In the genomic region with DNA sequence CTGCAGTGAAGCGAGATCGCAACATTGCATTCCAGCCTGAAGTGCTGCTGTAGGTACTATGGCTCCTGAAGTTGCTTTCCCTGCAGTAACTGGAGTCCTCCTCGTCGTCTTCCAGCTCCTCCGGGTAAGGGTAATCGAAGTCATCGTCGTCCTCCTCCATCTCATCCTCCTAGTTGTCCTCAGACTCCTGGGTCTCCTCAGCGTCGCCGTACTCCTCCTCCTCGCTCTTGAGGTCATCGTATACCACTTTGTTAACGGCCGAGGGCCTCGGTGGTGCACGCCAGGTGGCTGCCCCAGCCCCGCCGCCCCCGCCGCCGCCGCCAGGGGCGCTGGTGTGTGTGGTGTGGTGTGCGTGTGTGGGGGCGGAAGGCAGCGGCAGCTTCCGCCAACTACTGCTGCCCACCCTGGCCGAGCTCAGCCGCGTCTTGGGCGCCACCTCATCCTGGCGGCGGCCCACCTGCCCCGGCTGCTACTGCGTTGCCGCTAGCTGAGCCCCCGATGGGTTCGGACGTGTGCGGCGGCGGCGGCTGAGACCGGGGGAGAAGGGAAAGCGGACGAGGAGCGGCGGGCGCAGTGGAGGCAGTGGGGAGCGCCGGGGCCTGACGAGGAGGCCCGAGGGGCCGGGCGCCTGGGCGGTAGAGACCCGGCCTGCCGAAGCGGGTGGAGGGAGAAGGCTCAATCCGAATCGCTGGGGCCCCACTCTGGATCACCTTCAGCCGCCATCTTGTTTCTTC, we compare ENCODE assay signal across 1 cellular context.
TF ChIP-seq lines count a peak whose summit lies in the region.

No MANE protein-coding gene starts in this region.

TF ChIP-seq in GM12878, 131 proteins besides CTCF, POLR2A, EP300 and RAD21 (continued from another document and continues in another):
- TF ChIP-seq, protein P1, sequence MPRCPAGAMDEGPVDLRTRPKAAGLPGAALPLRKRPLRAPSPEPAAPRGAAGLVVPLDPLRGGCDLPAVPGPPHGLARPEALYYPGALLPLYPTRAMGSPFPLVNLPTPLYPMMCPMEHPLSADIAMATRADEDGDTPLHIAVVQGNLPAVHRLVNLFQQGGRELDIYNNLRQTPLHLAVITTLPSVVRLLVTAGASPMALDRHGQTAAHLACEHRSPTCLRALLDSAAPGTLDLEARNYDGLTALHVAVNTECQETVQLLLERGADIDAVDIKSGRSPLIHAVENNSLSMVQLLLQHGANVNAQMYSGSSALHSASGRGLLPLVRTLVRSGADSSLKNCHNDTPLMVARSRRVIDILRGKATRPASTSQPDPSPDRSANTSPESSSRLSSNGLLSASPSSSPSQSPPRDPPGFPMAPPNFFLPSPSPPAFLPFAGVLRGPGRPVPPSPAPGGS (IDR thresholded peaks at IDR 0.05; ENCODE audit: borderline replicate concordance, insufficient read depth, low read depth, low read length, poor library complexity, severe bottlenecking): no peak
- TF ChIP-seq KAT2A (conservative IDR thresholded peaks at IDR 0.05; ENCODE audit: control insufficient read depth, low read depth, low read length): no peak
- TF ChIP-seq ZNF274 (IDR thresholded peaks at IDR 0.05; ENCODE audit: insufficient read depth, insufficient read length): no peak
- TF ChIP-seq TCF12 (IDR thresholded peaks at IDR 0.05; ENCODE audit: low read depth, low read length): peak; percentile 78; the same call in 1 of the 2 replicates
- TF ChIP-seq HDAC2 (IDR thresholded peaks at IDR 0.05): no peak
- no peak for TF ChIP-seq NFXL1 (IDR thresholded peaks at IDR 0.05; ENCODE audit: borderline replicate concordance)
- peak; percentile 74; the same call in 1 of the 2 replicates for TF ChIP-seq HDGF (IDR thresholded peaks at IDR 0.05)
- TF ChIP-seq NR2C1 (IDR thresholded peaks at IDR 0.05): no peak
- TF ChIP-seq, protein P2, sequence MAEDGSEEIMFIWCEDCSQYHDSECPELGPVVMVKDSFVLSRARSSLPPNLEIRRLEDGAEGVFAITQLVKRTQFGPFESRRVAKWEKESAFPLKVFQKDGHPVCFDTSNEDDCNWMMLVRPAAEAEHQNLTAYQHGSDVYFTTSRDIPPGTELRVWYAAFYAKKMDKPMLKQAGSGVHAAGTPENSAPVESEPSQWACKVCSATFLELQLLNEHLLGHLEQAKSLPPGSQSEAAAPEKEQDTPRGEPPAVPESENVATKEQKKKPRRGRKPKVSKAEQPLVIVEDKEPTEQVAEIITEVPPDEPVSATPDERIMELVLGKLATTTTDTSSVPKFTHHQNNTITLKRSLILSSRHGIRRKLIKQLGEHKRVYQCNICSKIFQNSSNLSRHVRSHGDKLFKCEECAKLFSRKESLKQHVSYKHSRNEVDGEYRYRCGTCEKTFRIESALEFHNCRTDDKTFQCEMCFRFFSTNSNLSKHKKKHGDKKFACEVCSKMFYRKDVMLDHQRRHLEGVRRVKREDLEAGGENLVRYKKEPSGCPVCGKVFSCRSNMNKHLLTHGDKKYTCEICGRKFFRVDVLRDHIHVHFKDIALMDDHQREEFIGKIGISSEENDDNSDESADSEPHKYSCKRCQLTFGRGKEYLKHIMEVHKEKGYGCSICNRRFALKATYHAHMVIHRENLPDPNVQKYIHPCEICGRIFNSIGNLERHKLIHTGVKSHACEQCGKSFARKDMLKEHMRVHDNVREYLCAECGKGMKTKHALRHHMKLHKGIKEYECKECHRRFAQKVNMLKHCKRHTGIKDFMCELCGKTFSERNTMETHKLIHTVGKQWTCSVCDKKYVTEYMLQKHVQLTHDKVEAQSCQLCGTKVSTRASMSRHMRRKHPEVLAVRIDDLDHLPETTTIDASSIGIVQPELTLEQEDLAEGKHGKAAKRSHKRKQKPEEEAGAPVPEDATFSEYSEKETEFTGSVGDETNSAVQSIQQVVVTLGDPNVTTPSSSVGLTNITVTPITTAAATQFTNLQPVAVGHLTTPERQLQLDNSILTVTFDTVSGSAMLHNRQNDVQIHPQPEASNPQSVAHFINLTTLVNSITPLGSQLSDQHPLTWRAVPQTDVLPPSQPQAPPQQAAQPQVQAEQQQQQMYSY (CRISPR knock-in tag; IDR thresholded peaks at IDR 0.05): no peak
- no peak for TF ChIP-seq BRCA1 (IDR thresholded peaks at IDR 0.05; ENCODE audit: low read depth, low read length)
- TF ChIP-seq, protein P3, sequence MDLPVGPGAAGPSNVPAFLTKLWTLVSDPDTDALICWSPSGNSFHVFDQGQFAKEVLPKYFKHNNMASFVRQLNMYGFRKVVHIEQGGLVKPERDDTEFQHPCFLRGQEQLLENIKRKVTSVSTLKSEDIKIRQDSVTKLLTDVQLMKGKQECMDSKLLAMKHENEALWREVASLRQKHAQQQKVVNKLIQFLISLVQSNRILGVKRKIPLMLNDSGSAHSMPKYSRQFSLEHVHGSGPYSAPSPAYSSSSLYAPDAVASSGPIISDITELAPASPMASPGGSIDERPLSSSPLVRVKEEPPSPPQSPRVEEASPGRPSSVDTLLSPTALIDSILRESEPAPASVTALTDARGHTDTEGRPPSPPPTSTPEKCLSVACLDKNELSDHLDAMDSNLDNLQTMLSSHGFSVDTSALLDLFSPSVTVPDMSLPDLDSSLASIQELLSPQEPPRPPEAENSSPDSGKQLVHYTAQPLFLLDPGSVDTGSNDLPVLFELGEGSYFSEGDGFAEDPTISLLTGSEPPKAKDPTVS (IDR thresholded peaks at IDR 0.05; ENCODE audit: low read depth, low read length): no peak
- peak; percentile 84 for TF ChIP-seq LARP7 (IDR thresholded peaks at IDR 0.05)
- TF ChIP-seq BACH1 (IDR thresholded peaks at IDR 0.05; ENCODE audit: borderline replicate concordance): peak; percentile 66; the same call in 1 of the 2 replicates
- TF ChIP-seq JUNB (IDR thresholded peaks at IDR 0.05): no peak
- no peak for TF ChIP-seq RCOR1 (conservative IDR thresholded peaks at IDR 0.05; ENCODE audit: low read depth, low read length)
- TF ChIP-seq, protein P4, sequence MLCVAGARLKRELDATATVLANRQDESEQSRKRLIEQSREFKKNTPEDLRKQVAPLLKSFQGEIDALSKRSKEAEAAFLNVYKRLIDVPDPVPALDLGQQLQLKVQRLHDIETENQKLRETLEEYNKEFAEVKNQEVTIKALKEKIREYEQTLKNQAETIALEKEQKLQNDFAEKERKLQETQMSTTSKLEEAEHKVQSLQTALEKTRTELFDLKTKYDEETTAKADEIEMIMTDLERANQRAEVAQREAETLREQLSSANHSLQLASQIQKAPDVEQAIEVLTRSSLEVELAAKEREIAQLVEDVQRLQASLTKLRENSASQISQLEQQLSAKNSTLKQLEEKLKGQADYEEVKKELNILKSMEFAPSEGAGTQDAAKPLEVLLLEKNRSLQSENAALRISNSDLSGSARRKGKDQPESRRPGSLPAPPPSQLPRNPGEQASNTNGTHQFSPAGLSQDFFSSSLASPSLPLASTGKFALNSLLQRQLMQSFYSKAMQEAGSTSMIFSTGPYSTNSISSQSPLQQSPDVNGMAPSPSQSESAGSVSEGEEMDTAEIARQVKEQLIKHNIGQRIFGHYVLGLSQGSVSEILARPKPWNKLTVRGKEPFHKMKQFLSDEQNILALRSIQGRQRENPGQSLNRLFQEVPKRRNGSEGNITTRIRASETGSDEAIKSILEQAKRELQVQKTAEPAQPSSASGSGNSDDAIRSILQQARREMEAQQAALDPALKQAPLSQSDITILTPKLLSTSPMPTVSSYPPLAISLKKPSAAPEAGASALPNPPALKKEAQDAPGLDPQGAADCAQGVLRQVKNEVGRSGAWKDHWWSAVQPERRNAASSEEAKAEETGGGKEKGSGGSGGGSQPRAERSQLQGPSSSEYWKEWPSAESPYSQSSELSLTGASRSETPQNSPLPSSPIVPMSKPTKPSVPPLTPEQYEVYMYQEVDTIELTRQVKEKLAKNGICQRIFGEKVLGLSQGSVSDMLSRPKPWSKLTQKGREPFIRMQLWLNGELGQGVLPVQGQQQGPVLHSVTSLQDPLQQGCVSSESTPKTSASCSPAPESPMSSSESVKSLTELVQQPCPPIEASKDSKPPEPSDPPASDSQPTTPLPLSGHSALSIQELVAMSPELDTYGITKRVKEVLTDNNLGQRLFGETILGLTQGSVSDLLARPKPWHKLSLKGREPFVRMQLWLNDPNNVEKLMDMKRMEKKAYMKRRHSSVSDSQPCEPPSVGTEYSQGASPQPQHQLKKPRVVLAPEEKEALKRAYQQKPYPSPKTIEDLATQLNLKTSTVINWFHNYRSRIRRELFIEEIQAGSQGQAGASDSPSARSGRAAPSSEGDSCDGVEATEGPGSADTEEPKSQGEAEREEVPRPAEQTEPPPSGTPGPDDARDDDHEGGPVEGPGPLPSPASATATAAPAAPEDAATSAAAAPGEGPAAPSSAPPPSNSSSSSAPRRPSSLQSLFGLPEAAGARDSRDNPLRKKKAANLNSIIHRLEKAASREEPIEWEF (IDR thresholded peaks at IDR 0.05; ENCODE audit: insufficient replicate concordance, low read depth, low read length): no peak
- TF ChIP-seq SPI1 (IDR thresholded peaks at IDR 0.05; ENCODE audit: borderline replicate concordance, insufficient read depth, low read depth, low read length): no peak
- no peak for TF ChIP-seq FOXK2 (IDR thresholded peaks at IDR 0.05)
- TF ChIP-seq, protein P5, sequence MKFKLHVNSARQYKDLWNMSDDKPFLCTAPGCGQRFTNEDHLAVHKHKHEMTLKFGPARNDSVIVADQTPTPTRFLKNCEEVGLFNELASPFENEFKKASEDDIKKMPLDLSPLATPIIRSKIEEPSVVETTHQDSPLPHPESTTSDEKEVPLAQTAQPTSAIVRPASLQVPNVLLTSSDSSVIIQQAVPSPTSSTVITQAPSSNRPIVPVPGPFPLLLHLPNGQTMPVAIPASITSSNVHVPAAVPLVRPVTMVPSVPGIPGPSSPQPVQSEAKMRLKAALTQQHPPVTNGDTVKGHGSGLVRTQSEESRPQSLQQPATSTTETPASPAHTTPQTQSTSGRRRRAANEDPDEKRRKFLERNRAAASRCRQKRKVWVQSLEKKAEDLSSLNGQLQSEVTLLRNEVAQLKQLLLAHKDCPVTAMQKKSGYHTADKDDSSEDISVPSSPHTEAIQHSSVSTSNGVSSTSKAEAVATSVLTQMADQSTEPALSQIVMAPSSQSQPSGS (IDR thresholded peaks at IDR 0.05; ENCODE audit: low read length): no peak
- TF ChIP-seq CHD1 (IDR thresholded peaks at IDR 0.05; ENCODE audit: low read depth, low read length): no peak
- no peak for TF ChIP-seq SMC3 (IDR thresholded peaks at IDR 0.05; ENCODE audit: borderline replicate concordance, low read length)
- TF ChIP-seq TAF1 (IDR thresholded peaks at IDR 0.05; ENCODE audit: borderline replicate concordance, low read depth, low read length): peak; percentile 60; the same call in 1 of the 2 replicates
- TF ChIP-seq MXI1 (IDR thresholded peaks at IDR 0.05; ENCODE audit: low read depth, low read length): no peak
- no peak for TF ChIP-seq CHD4 (IDR thresholded peaks at IDR 0.05)
- peak; percentile 32 for TF ChIP-seq RUNX3 (IDR thresholded peaks at IDR 0.05; ENCODE audit: low read length)
- TF ChIP-seq RAD51 (IDR thresholded peaks at IDR 0.05): no peak
- TF ChIP-seq, protein P6, sequence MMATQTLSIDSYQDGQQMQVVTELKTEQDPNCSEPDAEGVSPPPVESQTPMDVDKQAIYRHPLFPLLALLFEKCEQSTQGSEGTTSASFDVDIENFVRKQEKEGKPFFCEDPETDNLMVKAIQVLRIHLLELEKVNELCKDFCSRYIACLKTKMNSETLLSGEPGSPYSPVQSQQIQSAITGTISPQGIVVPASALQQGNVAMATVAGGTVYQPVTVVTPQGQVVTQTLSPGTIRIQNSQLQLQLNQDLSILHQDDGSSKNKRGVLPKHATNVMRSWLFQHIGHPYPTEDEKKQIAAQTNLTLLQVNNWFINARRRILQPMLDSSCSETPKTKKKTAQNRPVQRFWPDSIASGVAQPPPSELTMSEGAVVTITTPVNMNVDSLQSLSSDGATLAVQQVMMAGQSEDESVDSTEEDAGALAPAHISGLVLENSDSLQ (IDR thresholded peaks at IDR 0.05): no peak
- no peak for TF ChIP-seq TARDBP (IDR thresholded peaks at IDR 0.05; ENCODE audit: borderline replicate concordance)
- peak; percentile 75; the same call in 1 of the 2 replicates for TF ChIP-seq RB1 (IDR thresholded peaks at IDR 0.05; ENCODE audit: borderline replicate concordance)
- peak; percentile 89 for TF ChIP-seq DPF2 (IDR thresholded peaks at IDR 0.05)
- TF ChIP-seq WRNIP1 (IDR thresholded peaks at IDR 0.05; ENCODE audit: borderline replicate concordance, low read depth, low read length): no peak
- TF ChIP-seq PAX5 (IDR thresholded peaks at IDR 0.05; ENCODE audit: borderline replicate concordance, low read depth, low read length): no peak
- no peak for TF ChIP-seq STAT1 (conservative IDR thresholded peaks at IDR 0.05)
- no peak for TF ChIP-seq MTA2 (IDR thresholded peaks at IDR 0.05; ENCODE audit: low read depth)
- no peak for TF ChIP-seq RELA (IDR thresholded peaks at IDR 0.05; ENCODE audit: borderline replicate concordance, partially characterized antibody)
- TF ChIP-seq SMAD5 (IDR thresholded peaks at IDR 0.05; ENCODE audit: low read depth): peak; percentile 48; the same call in 1 of the 2 replicates
- TF ChIP-seq, protein P7, sequence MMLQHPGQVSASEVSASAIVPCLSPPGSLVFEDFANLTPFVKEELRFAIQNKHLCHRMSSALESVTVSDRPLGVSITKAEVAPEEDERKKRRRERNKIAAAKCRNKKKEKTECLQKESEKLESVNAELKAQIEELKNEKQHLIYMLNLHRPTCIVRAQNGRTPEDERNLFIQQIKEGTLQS (IDR thresholded peaks at IDR 0.05; ENCODE audit: borderline replicate concordance, extremely low read depth, low read depth, low read length): no peak
- TF ChIP-seq, protein P8, sequence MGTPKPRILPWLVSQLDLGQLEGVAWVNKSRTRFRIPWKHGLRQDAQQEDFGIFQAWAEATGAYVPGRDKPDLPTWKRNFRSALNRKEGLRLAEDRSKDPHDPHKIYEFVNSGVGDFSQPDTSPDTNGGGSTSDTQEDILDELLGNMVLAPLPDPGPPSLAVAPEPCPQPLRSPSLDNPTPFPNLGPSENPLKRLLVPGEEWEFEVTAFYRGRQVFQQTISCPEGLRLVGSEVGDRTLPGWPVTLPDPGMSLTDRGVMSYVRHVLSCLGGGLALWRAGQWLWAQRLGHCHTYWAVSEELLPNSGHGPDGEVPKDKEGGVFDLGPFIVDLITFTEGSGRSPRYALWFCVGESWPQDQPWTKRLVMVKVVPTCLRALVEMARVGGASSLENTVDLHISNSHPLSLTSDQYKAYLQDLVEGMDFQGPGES (IDR thresholded peaks at IDR 0.05): no peak
- no peak for TF ChIP-seq NRF1 (conservative IDR thresholded peaks at IDR 0.05; ENCODE audit: low read depth, low read length)
- TF ChIP-seq, protein P9, sequence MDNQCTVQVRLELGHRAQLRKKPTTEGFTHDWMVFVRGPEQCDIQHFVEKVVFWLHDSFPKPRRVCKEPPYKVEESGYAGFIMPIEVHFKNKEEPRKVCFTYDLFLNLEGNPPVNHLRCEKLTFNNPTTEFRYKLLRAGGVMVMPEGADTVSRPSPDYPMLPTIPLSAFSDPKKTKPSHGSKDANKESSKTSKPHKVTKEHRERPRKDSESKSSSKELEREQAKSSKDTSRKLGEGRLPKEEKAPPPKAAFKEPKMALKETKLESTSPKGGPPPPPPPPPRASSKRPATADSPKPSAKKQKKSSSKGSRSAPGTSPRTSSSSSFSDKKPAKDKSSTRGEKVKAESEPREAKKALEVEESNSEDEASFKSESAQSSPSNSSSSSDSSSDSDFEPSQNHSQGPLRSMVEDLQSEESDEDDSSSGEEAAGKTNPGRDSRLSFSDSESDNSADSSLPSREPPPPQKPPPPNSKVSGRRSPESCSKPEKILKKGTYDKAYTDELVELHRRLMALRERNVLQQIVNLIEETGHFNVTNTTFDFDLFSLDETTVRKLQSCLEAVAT (IDR thresholded peaks at IDR 0.05): no peak
- no peak for TF ChIP-seq SMAD1 (IDR thresholded peaks at IDR 0.05; ENCODE audit: low read depth, partially characterized antibody)
- no peak for TF ChIP-seq NFYA (IDR thresholded peaks at IDR 0.05; ENCODE audit: borderline replicate concordance, low read depth, low read length)
- no peak for TF ChIP-seq PML (IDR thresholded peaks at IDR 0.05; ENCODE audit: low read length)
